Comparison of ENCODE assay signal across 13 cellular contexts in the genomic region with DNA sequence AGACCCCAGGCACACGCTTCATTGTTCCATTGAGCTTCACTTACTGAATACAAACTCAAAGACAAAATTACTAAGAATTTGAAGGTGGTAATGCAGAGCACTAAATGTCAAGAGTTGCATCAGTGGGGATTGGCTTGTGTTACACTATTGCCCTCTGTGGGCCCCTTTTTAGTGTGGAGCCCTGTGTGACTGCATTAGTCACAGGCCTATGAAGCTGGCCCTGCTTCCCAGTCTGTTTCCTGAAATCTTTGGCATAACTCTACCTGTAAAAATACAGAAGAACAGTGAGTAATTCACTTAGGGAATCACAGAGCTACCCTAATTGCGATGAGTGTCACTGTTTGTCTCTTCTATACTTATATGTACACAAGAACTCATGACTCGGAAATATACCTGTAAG. TPM values are rescaled to one million over a fixed set of nuclear protein-coding genes. Genes with fewer than 3 reads are reported as not detected.
DNase-seq lines count a peak whose midpoint lies in the region; ATAC-seq, FAIRE-seq and TF ChIP-seq lines count a peak whose summit lies in the region.
"Had no signal": no experiment of that assay in that cellular context is flagged by ENCODE, and none has a peak within 500 bp of the region (broad histone marks: within the 10 kb centered on the region; RNA-seq: fewer than 3 reads in every experiment).

No MANE protein-coding gene starts in this region.

- DNase-seq in H54 (ENCODE audit: insufficient read length, low spot score) (no peak), RCC 7860 (ENCODE audit: low spot score) (peak; percentile 42), endothelial cell of umbilical vein (ENCODE audit: low read depth, low spot score) (peak; percentile 79), osteoblast (ENCODE audit: insufficient read length, low spot score, missing footprints) (peak; percentile 64), left ventricle myocardium inferior (no peak), NCI-H1417 treated with DMSO at 0.1 percent for 48 hours (lab: John Stamatoyannopoulos, UW) (no peak)
- DNase-seq in stimulated activated CD4-positive, alpha-beta T cell treated with anti-CD3 and anti-CD28 coated beads, Interleukin-4, amount 100 ng/mL, for 4 hours, result no peak
- no peak for DNase-seq in naive thymus-derived CD8-positive, alpha-beta T cell
- DNase-seq: CD8-positive, alpha-beta memory T cell; small intestine; thyroid gland had no signal

- H3K4me1 ChIP-seq in endothelial cell of umbilical vein (ENCODE audit: control insufficient read depth, extremely low read depth, insufficient read depth, low read length) (peaks cover 34% of the 10 kb centered on the region), osteoblast (ENCODE audit: insufficient read depth, low read length) (peaks cover 67% of the 10 kb centered on the region), left ventricle myocardium inferior (peaks cover 20% of the 10 kb centered on the region)

- H3K4me1 Mint-ChIP-seq in naive thymus-derived CD8-positive, alpha-beta T cell, result no peaks in the 10 kb centered on the region
- H3K4me1 Mint-ChIP-seq: CD8-positive, alpha-beta memory T cell had no signal

- H3K79me2 ChIP-seq in endothelial cell of umbilical vein (ENCODE audit: control insufficient read depth, insufficient read depth, low read length) (no peaks in the 10 kb centered on the region), osteoblast (ENCODE audit: insufficient read depth, low read length) (no peaks in the 10 kb centered on the region)

- FAIRE-seq in H54 (lab: Jason Lieb, UNC) (peak; percentile 45), RCC 7860 (lab: Jason Lieb, UNC) (no peak), endothelial cell of umbilical vein (lab: Jason Lieb, UNC) (peak; percentile 76)
- FAIRE-seq: small intestine had no signal

- no TSS peak for BruUV-seq in endothelial cell of umbilical vein (replicated peaks; lab: Mats Ljungman, UMichigan)

- H3K4me3 ChIP-seq in endothelial cell of umbilical vein (replicated peaks in 1 of 3; ENCODE audit: insufficient read depth in 1 of 3, low read depth in 1 of 3, low read length in 3 of 3) (no peak overlapping the region), osteoblast (ENCODE audit: insufficient read depth, low read length) (no peak overlapping the region), left ventricle myocardium inferior (no peak overlapping the region)
- H3K4me3 ChIP-seq: thyroid gland had no signal

- no peaks in the 10 kb centered on the region for H3K9me1 ChIP-seq in endothelial cell of umbilical vein (replicated peaks; ENCODE audit: control insufficient read depth, extremely low read depth, insufficient read depth, low read length)

- H3K4me2 ChIP-seq in endothelial cell of umbilical vein (ENCODE audit: insufficient read depth, low read length) (no peak overlapping the region), osteoblast (ENCODE audit: insufficient read depth, low read length) (peak overlapping the region; percentile 12)

- H3K9ac ChIP-seq in endothelial cell of umbilical vein (replicated peaks; ENCODE audit: extremely low read depth, insufficient read depth, low read length), result no peak overlapping the region

- no peaks in the 10 kb centered on the region for H3K36me3 ChIP-seq in endothelial cell of umbilical vein (ENCODE audit: control insufficient read depth in 2 of 2, extremely low read depth in 1 of 2, insufficient read depth in 2 of 2, low read length in 2 of 2)
- no peaks in the 10 kb centered on the region for H3K36me3 ChIP-seq in osteoblast (ENCODE audit: insufficient read depth, low read length)
- H3K36me3 ChIP-seq in left ventricle myocardium inferior, result no peaks in the 10 kb centered on the region
- H3K36me3 ChIP-seq: thyroid gland had no signal

- no peaks in the 10 kb centered on the region for H3K27me3 ChIP-seq in endothelial cell of umbilical vein (ENCODE audit: control insufficient read depth in 2 of 2, insufficient read depth in 2 of 2, low read length in 2 of 2)
- H3K27me3 ChIP-seq in osteoblast (ENCODE audit: insufficient read depth, low read length), result no peaks in the 10 kb centered on the region
- H3K27me3 ChIP-seq in left ventricle myocardium inferior (ENCODE audit: low read depth), result no peaks in the 10 kb centered on the region
- H3K27me3 ChIP-seq: thyroid gland had no signal

- H3K27me3 Mint-ChIP-seq in naive thymus-derived CD8-positive, alpha-beta T cell, result peaks cover 0 to 9% (median 3%) of the 10 kb centered on the region in 5 donors

- no peak overlapping the region for H3K27ac Mint-ChIP-seq in naive thymus-derived CD8-positive, alpha-beta T cell
- H3K27ac Mint-ChIP-seq: activated naive CD4-positive, alpha-beta T cell treated with anti-CD3 and anti-CD28 coated beads, Interleukin-2, amount 50 U/mL, for 72 hours; CD8-positive, alpha-beta memory T cell had no signal

- dilution Hi-C loops in endothelial cell of umbilical vein (cut with MboI; ENCODE audit: extremely low pct_ligation_motif_present, low sequenced_read_pairs), result no loop called here

- H3K9me3 ChIP-seq in endothelial cell of umbilical vein (replicated peaks; ENCODE audit: control insufficient read depth, insufficient read depth, low read length), result no peaks in the 10 kb centered on the region
- no peaks in the 10 kb centered on the region for H3K9me3 ChIP-seq in osteoblast (ENCODE audit: low read depth, low read length)
- H3K9me3 ChIP-seq in left ventricle myocardium inferior (replicated peaks), result no peaks in the 10 kb centered on the region
- H3K9me3 ChIP-seq: thyroid gland had no signal

- no peaks in the 10 kb centered on the region for H3K9me3 Mint-ChIP-seq in naive thymus-derived CD8-positive, alpha-beta T cell
- H3K9me3 Mint-ChIP-seq: activated naive CD4-positive, alpha-beta T cell treated with anti-CD3 and anti-CD28 coated beads, Interleukin-2, amount 50 U/mL, for 72 hours; CD8-positive, alpha-beta memory T cell had no signal

- no peak for ATAC-seq in naive thymus-derived CD8-positive, alpha-beta T cell
- ATAC-seq: activated naive CD4-positive, alpha-beta T cell treated with anti-CD3 and anti-CD28 coated beads, Interleukin-2, amount 50 U/mL, for 72 hours had no signal

- H3K27ac ChIP-seq in endothelial cell of umbilical vein (ENCODE audit: insufficient read depth, low read depth, low read length) (no peak overlapping the region), osteoblast (ENCODE audit: low read depth, low read length) (no peak overlapping the region), left ventricle myocardium inferior (replicated peaks) (no peak overlapping the region)
- H3K27ac ChIP-seq: thyroid gland had no signal

- POLR2A ChIA-PET in endothelial cell of umbilical vein (lab: Charles Lee), result no interaction called here
- POLR2A ChIA-PET in naive thymus-derived CD8-positive, alpha-beta T cell (lab: Charles Lee), result no interaction called here

- H2AFZ ChIP-seq in endothelial cell of umbilical vein (ENCODE audit: low read depth, low read length), result no peak overlapping the region
- H2AFZ ChIP-seq in osteoblast (ENCODE audit: low read length), result no peak overlapping the region

- no peaks in the 10 kb centered on the region for H3K36me3 Mint-ChIP-seq in naive thymus-derived CD8-positive, alpha-beta T cell
- H3K36me3 Mint-ChIP-seq: activated naive CD4-positive, alpha-beta T cell treated with anti-CD3 and anti-CD28 coated beads, Interleukin-2, amount 50 U/mL, for 72 hours; CD8-positive, alpha-beta memory T cell had no signal

- TF ChIP-seq POLR2A in H54 (IDR thresholded peaks at IDR 0.05; ENCODE audit: low read depth, low read length) (no peak), endothelial cell of umbilical vein (IDR thresholded peaks at IDR 0.05; ENCODE audit: low read depth, low read length) (no peak)

- intact Hi-C loops in endothelial cell of umbilical vein (cut with micrococcal nuclease), result loop anchor here (2.0 kb wide), 1 partner anchor 30 kb away; no protein-coding TSS in a partner anchor
- intact Hi-C loops in left ventricle myocardium inferior (cut with micrococcal nuclease), result no loop called here

- no peak overlapping the region for H3K4me3 Mint-ChIP-seq in naive thymus-derived CD8-positive, alpha-beta T cell
- H3K4me3 Mint-ChIP-seq: CD8-positive, alpha-beta memory T cell had no signal

- H4K20me1 ChIP-seq in endothelial cell of umbilical vein (replicated peaks; ENCODE audit: control insufficient read depth, extremely low read depth, insufficient read depth, low read length) (no peaks in the 10 kb centered on the region), osteoblast (ENCODE audit: insufficient read depth, low read length) (no peaks in the 10 kb centered on the region)

- CTCF ChIA-PET in endothelial cell of umbilical vein (lab: Charles Lee), result interaction anchor here (0.6 to 2.2 kb wide), 13 partner anchors 10 to 183 kb away, joined by 3 to 14 read pairs (median 4); no protein-coding TSS in a partner anchor

- TF ChIP-seq CTCF in endothelial cell of umbilical vein (IDR thresholded peaks at IDR 0.05; ENCODE audit: extremely low read depth in 1 of 2, insufficient read depth in 1 of 2, low read depth in 1 of 2, low read length in 2 of 2) (no peak), osteoblast (IDR thresholded peaks at IDR 0.05; ENCODE audit: extremely low read depth, low read depth, low read length) (peak; percentile 11), left ventricle myocardium inferior (IDR thresholded peaks at IDR 0.05; ENCODE audit: borderline replicate concordance) (no peak)

RNA-seq across cellular contexts. Expression of a gene that starts 18.8 kb away (rescaled TPM):
- total RNA-seq in endothelial cell of umbilical vein (446 and 501 TPM in 2 replicates), osteoblast (548 and 592 TPM in 2 replicates), left ventricle myocardium inferior (491 TPM)
- 209 and 327 TPM in 2 replicates for polyA plus RNA-seq in endothelial cell of umbilical vein
- polyA plus RNA-seq in endothelial cell of umbilical vein (2011; cell fraction: cytosol; rRNA removed), result 312 and 385 TPM in 2 replicates
- 146 and 242 TPM in 2 replicates for polyA plus RNA-seq in endothelial cell of umbilical vein (2011; cell fraction: nucleus; rRNA removed)
- 674 and 938 TPM in 2 replicates for polyA plus RNA-seq in endothelial cell of umbilical vein (2012)
- polyA minus RNA-seq in endothelial cell of umbilical vein, result 79.6 and 100 TPM in 2 replicates
- 129 TPM for polyA minus RNA-seq in endothelial cell of umbilical vein (2011; cell fraction: cytosol; rRNA and poly(A)+ RNA removed)
- polyA minus RNA-seq in endothelial cell of umbilical vein (2011; cell fraction: nucleus; rRNA and poly(A)+ RNA removed), result 71.9 and 97.9 TPM in 2 replicates
- 100 to 1,000 TPM; 282 to 296 TPM for total RNA-seq in naive thymus-derived CD8-positive, alpha-beta T cell
- 100 to 1,000 TPM; 663 to 978 (median 796) TPM for polyA plus RNA-seq in naive thymus-derived CD8-positive, alpha-beta T cell

RNA-seq across cellular contexts. Expression of a gene that starts 40.0 kb away (rescaled TPM):
- total RNA-seq in endothelial cell of umbilical vein (0.21 and 0.53 TPM in 2 replicates), osteoblast (0.59 and 0.72 TPM in 2 replicates), left ventricle myocardium inferior (not detected)
- not detected in 2 replicates for polyA plus RNA-seq in endothelial cell of umbilical vein
- polyA plus RNA-seq in endothelial cell of umbilical vein (2011; cell fraction: cytosol; rRNA removed), result not detected in 2 replicates
- 0.25 and 0.32 TPM in 2 replicates for polyA plus RNA-seq in endothelial cell of umbilical vein (2011; cell fraction: nucleus; rRNA removed)
- polyA plus RNA-seq in endothelial cell of umbilical vein (2012), result not detected in 2 replicates
- polyA minus RNA-seq in endothelial cell of umbilical vein, result 0.36 TPM in 1 of 2 replicates, not detected in the other
- not detected for polyA minus RNA-seq in endothelial cell of umbilical vein (2011; cell fraction: cytosol; rRNA and poly(A)+ RNA removed)
- polyA minus RNA-seq in endothelial cell of umbilical vein (2011; cell fraction: nucleus; rRNA and poly(A)+ RNA removed), result 0.53 and 0.58 TPM in 2 replicates
- 1 to 10 TPM in 1 of 2 experiments, under 1 TPM in 1; 0.47 to 1.0 TPM for total RNA-seq in naive thymus-derived CD8-positive, alpha-beta T cell
- not detected for polyA plus RNA-seq in naive thymus-derived CD8-positive, alpha-beta T cell
- total RNA-seq: CD8-positive, alpha-beta memory T cell; NCI-H460 had no signal
- polyA plus RNA-seq: CD8-positive, alpha-beta memory T cell had no signal

Comparison
In these comparisons a context has a peak if more than half of its experiments do, and no peak if none do; other contexts are left out.
1. DNase-seq: peak in RCC 7860 (single experiment), endothelial cell of umbilical vein (single experiment) and osteoblast (single experiment); none in H54 (single experiment), stimulated activated CD4-positive, alpha-beta T cell treated with anti-CD3 and anti-CD28 coated beads, Interleukin-4, amount 100 ng/mL, for 4 hours (0 of 2), naive thymus-derived CD8-positive, alpha-beta T cell (0 of 10), left ventricle myocardium inferior (single experiment) and NCI-H1417 treated with DMSO at 0.1 percent for 48 hours (single experiment).